ENCODE assay signal across 12 cellular contexts in the genomic region with DNA sequence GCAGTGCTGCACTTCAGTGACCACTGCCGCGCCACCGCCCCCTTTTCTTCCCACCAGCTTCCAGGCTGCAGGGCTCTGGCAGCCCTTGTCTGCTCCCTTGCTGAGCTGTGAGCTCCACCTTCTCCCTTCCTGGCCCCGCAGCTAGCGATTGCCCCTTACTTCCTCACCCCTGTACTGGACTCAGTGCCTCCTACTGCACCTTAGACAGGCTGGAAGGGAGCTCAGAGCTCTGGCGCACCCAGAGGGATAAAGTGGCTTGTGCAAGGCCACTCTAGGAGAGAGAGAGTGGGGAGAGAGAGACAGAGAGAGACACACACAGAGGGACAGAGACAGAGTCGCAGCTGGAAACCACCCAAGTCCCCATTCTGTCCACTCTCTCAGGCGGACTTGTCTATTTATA. TPM values are rescaled to one million over a fixed set of nuclear protein-coding genes. Genes with fewer than 3 reads are reported as not detected.
DNase-seq lines count a peak whose midpoint lies in the region; ATAC-seq and TF ChIP-seq lines count a peak whose summit lies in the region.
"Had no signal": no experiment of that assay in that cellular context is flagged by ENCODE, and none has a peak within 500 bp of the region (broad histone marks: within the 10 kb centered on the region; RNA-seq: fewer than 3 reads in every experiment).

No MANE protein-coding gene starts in this region.

- peak in 1 of 7 experiments; percentile 10 for TF ChIP-seq CTCF in body of pancreas (IDR thresholded peaks at IDR 0.05)

- H3K9me3 Mint-ChIP-seq in activated CD4-positive, alpha-beta memory T cell treated with anti-CD3 and anti-CD28 coated beads, Interleukin-2, amount 10 ng/mL, durations not matched to agents 7 days and 5 days, result no peaks in the 10 kb centered on the region

- no peaks in the 10 kb centered on the region for H3K9me3 ChIP-seq in body of pancreas
- H3K9me3 ChIP-seq: neutrophil had no signal

- 66 to 67% methylated on average over 7 to 8 of the region's 8 CpGs for WGBS in body of pancreas, 2 donors

- intact Hi-C loops in body of pancreas (cut with DNase I), result no loop called here

- H3K36me3 ChIP-seq in body of pancreas (replicated peaks in 1 of 2; ENCODE audit: insufficient read depth in 1 of 2, low read depth in 2 of 2), result no peaks in the 10 kb centered on the region
- H3K36me3 ChIP-seq: neutrophil had no signal

- DNase-seq in NCI-H187 treated with DMSO at 0.1 percent for 48 hours (lab: John Stamatoyannopoulos, UW) (peak; percentile 56), body of pancreas (no peak), iPS-NIHi7 (ENCODE audit: extremely low spot score) (peak; percentile 49), substantia nigra (lab: John Stamatoyannopoulos, UW) (peak in 34 of 49 donors; percentile 2 to 72 (median 33)), NCI-H146 (lab: John Stamatoyannopoulos, UW) (no peak), NCI-H2227 treated with DMSO at 0.1 percent for 48 hours (lab: John Stamatoyannopoulos, UW) (no peak)
- DNase-seq in activated CD4-positive, alpha-beta memory T cell treated with anti-CD3 and anti-CD28 coated beads, Interleukin-2, amount 10 ng/mL, durations not matched to agents 7 days and 5 days, result no peak
- DNase-seq: activated T-cell treated with anti-CD3 and anti-CD28 coated beads, Interleukin-2, amount 50 U/mL, for 48 hours; NCI-H226; T-helper 9 cell had no signal

- no peaks in the 10 kb centered on the region for H3K27me3 ChIP-seq in body of pancreas

- no peak for TF ChIP-seq POLR2A in body of pancreas (IDR thresholded peaks at IDR 0.05)

- no peak overlapping the region for H3K4me3 ChIP-seq in body of pancreas

- no peak overlapping the region for H3K4me3 Mint-ChIP-seq in activated CD4-positive, alpha-beta memory T cell treated with anti-CD3 and anti-CD28 coated beads, Interleukin-2, amount 10 ng/mL, durations not matched to agents 7 days and 5 days

- H3K36me3 Mint-ChIP-seq in activated CD4-positive, alpha-beta memory T cell treated with anti-CD3 and anti-CD28 coated beads, Interleukin-2, amount 10 ng/mL, durations not matched to agents 7 days and 5 days (ENCODE audit: low read depth), result peaks cover 9% of the 10 kb centered on the region

- no peaks in the 10 kb centered on the region for H3K4me1 Mint-ChIP-seq in activated CD4-positive, alpha-beta memory T cell treated with anti-CD3 and anti-CD28 coated beads, Interleukin-2, amount 10 ng/mL, durations not matched to agents 7 days and 5 days

- CTCF ChIA-PET in activated CD4-positive, alpha-beta memory T cell treated with anti-CD3 and anti-CD28 coated beads, Interleukin-2, amount 10 ng/mL, durations not matched to agents 7 days and 5 days (lab: Charles Lee), result interaction anchor here (1.1 kb wide), 1 partner anchor 14 kb away, joined by 3 read pairs; no protein-coding TSS in a partner anchor

- no peak overlapping the region for H3K27ac ChIP-seq in body of pancreas
- no peak overlapping the region for H3K27ac ChIP-seq in substantia nigra (ENCODE audit: low read depth, low read length, poor library complexity, severe bottlenecking)
- H3K27ac ChIP-seq: neutrophil had no signal

- no peak overlapping the region for H3K27ac Mint-ChIP-seq in activated CD4-positive, alpha-beta memory T cell treated with anti-CD3 and anti-CD28 coated beads, Interleukin-2, amount 10 ng/mL, durations not matched to agents 7 days and 5 days

- peaks cover 6% of the 10 kb centered on the region for H3K4me1 ChIP-seq in body of pancreas

- peak; percentile 43 for ATAC-seq in body of pancreas

- H3K27me3 Mint-ChIP-seq in activated CD4-positive, alpha-beta memory T cell treated with anti-CD3 and anti-CD28 coated beads, Interleukin-2, amount 10 ng/mL, durations not matched to agents 7 days and 5 days, result no peaks in the 10 kb centered on the region

- POLR2A ChIA-PET in activated CD4-positive, alpha-beta memory T cell treated with anti-CD3 and anti-CD28 coated beads, Interleukin-2, amount 10 ng/mL, durations not matched to agents 7 days and 5 days (lab: Charles Lee), result no interaction called here

RNA-seq across cellular contexts. Expression of a gene that starts 6.0 kb away (rescaled TPM):
- total RNA-seq in body of pancreas, result 1 to 10 TPM; 1.3 to 1.8 TPM
- total RNA-seq in activated CD4-positive, alpha-beta memory T cell treated with anti-CD3 and anti-CD28 coated beads, Interleukin-2, amount 10 ng/mL, durations not matched to agents 7 days and 5 days, result under 1 TPM; 0.25 to 0.33 TPM
- total RNA-seq: dermis microvascular lymphatic vessel endothelial cell had no signal

Comparison
In these comparisons a context has a peak if more than half of its experiments do, and no peak if none do; other contexts are left out.
1. DNase-seq: peak in NCI-H187 treated with DMSO at 0.1 percent for 48 hours (single experiment), iPS-NIHi7 (single experiment) and substantia nigra (34 of 49); none in body of pancreas (0 of 4), NCI-H146 (single experiment), activated CD4-positive, alpha-beta memory T cell treated with anti-CD3 and anti-CD28 coated beads, Interleukin-2, amount 10 ng/mL, durations not matched to agents 7 days and 5 days (single experiment) and NCI-H2227 treated with DMSO at 0.1 percent for 48 hours (single experiment).